In the genomic region with DNA sequence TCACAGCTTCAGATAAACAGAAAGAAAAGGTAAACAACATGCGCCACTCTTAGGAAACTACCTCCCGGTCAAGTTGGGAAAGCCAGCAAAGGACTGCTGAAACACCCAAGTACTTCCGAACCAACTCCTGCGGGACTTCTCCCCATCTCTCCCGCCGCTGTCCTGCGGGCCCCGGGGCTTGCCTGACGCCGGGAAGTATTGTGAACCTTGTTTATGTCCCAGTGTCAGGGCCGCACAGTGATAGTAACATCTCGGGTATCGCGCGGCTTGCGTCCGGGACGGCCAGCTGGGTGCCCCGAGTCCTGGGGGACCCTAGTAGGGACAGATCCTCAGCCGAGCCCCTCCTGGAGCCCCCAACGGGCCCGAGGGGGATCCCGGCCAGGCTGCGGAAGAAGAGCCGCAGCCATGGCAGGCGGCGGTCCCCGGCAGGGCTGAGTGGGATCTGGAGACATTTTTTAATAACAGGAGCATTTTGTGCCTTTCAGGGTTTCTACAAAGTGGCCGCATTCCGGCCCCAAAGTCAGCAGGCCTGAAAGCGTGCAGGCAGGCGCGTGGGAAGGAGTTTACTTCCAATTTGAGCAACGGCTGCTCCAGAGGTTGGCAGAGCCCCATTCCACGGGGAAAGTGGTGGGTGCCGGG, we compare ENCODE assay signal across 1 cellular context.
A peak's percentile ranks its signal among the peaks of the same experiment; 100 is the strongest.
TF ChIP-seq lines count a peak whose summit lies in the region.

No MANE protein-coding gene starts in this region.

TF ChIP-seq in IMR-90, 13 proteins besides CTCF, POLR2A, EP300 and RAD21 (continued from another document):
- TF ChIP-seq, protein P1, sequence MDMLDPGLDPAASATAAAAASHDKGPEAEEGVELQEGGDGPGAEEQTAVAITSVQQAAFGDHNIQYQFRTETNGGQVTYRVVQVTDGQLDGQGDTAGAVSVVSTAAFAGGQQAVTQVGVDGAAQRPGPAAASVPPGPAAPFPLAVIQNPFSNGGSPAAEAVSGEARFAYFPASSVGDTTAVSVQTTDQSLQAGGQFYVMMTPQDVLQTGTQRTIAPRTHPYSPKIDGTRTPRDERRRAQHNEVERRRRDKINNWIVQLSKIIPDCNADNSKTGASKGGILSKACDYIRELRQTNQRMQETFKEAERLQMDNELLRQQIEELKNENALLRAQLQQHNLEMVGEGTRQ (IDR thresholded peaks at IDR 0.05; ENCODE audit: low read depth, low read length): 0 out of 2 replicates have a peak, but pooled peaks have one; percentile 2
- TF ChIP-seq SMC3 (IDR thresholded peaks at IDR 0.05; ENCODE audit: low read depth, low read length) (no peak), RFX5 (IDR thresholded peaks at IDR 0.05; ENCODE audit: low read depth, low read length) (no peak), RCOR1 (IDR thresholded peaks at IDR 0.05; ENCODE audit: insufficient replicate concordance, low read length) (no peak)
- TF ChIP-seq, protein P2, sequence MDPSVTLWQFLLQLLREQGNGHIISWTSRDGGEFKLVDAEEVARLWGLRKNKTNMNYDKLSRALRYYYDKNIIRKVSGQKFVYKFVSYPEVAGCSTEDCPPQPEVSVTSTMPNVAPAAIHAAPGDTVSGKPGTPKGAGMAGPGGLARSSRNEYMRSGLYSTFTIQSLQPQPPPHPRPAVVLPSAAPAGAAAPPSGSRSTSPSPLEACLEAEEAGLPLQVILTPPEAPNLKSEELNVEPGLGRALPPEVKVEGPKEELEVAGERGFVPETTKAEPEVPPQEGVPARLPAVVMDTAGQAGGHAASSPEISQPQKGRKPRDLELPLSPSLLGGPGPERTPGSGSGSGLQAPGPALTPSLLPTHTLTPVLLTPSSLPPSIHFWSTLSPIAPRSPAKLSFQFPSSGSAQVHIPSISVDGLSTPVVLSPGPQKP (IDR thresholded peaks at IDR 0.05; ENCODE audit: borderline replicate concordance, low read depth, low read length): no peak
